In the genomic region with DNA sequence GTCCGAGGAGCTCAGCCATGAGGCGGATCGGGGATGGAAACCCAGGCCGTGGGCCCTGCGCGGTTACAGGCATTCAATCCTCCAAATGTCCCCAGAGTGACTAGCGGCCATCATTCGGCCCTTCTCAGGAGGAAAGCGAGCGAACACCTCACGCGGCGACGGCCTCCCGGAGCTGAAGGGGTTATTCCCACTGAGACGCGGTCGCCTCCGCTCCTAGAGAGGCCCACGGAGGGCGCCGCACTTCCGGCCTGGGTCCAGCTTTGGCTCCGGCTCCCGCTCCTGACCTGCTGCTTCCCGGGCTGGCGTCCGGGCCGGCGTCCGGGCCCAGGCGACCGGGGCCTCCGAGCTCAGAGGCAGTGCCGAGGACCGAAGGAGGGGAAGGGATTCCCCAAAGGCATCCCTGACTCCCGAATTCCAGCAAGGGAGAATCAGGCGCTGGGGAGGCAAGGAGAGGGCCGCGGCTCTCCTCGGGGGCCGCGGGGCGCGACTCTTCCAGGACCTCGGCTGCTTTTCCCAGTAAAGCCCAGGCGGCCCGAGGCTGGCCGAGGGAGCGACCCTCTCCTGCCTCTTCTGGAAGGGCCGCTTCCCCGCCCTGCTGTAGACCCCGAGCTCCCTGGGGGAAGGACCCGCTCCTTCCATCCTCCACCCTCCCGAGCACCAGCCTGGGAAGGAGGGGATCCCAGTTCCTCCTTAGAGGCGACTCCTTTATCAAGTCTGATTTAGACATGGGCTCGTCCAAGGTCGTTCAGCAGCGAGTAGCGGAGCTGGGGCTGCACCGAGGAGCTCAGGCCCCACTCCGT, we compare ENCODE assay signal across 1 cellular context.
TF ChIP-seq lines count a peak whose summit lies in the region.

No MANE protein-coding gene starts in this region.

TF ChIP-seq in HepG2, 621 proteins besides CTCF, POLR2A, EP300 and RAD21 (continued from another document and continues in another):
- TF ChIP-seq ZUFSP (CRISPR knock-in tag; IDR thresholded peaks at IDR 0.05; ENCODE audit: borderline replicate concordance), result no peak
- TF ChIP-seq, protein P1, sequence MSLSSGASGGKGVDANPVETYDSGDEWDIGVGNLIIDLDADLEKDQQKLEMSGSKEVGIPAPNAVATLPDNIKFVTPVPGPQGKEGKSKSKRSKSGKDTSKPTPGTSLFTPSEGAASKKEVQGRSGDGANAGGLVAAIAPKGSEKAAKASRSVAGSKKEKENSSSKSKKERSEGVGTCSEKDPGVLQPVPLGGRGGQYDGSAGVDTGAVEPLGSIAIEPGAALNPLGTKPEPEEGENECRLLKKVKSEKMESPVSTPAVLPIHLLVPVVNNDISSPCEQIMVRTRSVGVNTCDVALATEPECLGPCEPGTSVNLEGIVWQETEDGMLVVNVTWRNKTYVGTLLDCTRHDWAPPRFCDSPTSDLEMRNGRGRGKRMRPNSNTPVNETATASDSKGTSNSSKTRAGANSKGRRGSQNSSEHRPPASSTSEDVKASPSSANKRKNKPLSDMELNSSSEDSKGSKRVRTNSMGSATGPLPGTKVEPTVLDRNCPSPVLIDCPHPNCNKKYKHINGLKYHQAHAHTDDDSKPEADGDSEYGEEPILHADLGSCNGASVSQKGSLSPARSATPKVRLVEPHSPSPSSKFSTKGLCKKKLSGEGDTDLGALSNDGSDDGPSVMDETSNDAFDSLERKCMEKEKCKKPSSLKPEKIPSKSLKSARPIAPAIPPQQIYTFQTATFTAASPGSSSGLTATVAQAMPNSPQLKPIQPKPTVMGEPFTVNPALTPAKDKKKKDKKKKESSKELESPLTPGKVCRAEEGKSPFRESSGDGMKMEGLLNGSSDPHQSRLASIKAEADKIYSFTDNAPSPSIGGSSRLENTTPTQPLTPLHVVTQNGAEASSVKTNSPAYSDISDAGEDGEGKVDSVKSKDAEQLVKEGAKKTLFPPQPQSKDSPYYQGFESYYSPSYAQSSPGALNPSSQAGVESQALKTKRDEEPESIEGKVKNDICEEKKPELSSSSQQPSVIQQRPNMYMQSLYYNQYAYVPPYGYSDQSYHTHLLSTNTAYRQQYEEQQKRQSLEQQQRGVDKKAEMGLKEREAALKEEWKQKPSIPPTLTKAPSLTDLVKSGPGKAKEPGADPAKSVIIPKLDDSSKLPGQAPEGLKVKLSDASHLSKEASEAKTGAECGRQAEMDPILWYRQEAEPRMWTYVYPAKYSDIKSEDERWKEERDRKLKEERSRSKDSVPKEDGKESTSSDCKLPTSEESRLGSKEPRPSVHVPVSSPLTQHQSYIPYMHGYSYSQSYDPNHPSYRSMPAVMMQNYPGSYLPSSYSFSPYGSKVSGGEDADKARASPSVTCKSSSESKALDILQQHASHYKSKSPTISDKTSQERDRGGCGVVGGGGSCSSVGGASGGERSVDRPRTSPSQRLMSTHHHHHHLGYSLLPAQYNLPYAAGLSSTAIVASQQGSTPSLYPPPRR (CRISPR knock-in tag; IDR thresholded peaks at IDR 0.05; ENCODE audit: borderline replicate concordance), result peak; percentile 80
- peak; percentile 86; the same call in 1 of the 2 replicates for TF ChIP-seq ZNF136 (CRISPR knock-in tag; IDR thresholded peaks at IDR 0.05; ENCODE audit: low read depth)
- 0 out of 2 replicates have a peak, but pooled peaks have one; percentile 85 for TF ChIP-seq ZNF260 (CRISPR knock-in tag; IDR thresholded peaks at IDR 0.05; ENCODE audit: borderline replicate concordance, low read depth)
- peak; percentile 81 for TF ChIP-seq FOXA3 (CRISPR knock-in tag; IDR thresholded peaks at IDR 0.05)
- peak; percentile 90 for TF ChIP-seq EED (CRISPR knock-in tag; IDR thresholded peaks at IDR 0.05)
- 0 out of 2 replicates have a peak, but pooled peaks have one; percentile 48 for TF ChIP-seq ZNF713 (CRISPR knock-in tag; IDR thresholded peaks at IDR 0.05)
- TF ChIP-seq NAIF1 (CRISPR knock-in tag; IDR thresholded peaks at IDR 0.05; ENCODE audit: borderline replicate concordance), result peak; percentile 85; the same call in 1 of the 2 replicates
- peak; percentile 69 for TF ChIP-seq TBX3 (IDR thresholded peaks at IDR 0.05; ENCODE audit: borderline replicate concordance)
- peak; percentile 99 for TF ChIP-seq KDM3A (CRISPR knock-in tag; IDR thresholded peaks at IDR 0.05; ENCODE audit: low read depth)
- peak; percentile 95 for TF ChIP-seq XRCC5 (optimal IDR thresholded peaks at IDR 0.05; ENCODE audit: low read length)
- TF ChIP-seq SMC3 (IDR thresholded peaks at IDR 0.05; ENCODE audit: low read length), result no peak; the same call in 1 of the 2 replicates
- TF ChIP-seq ZNF614 (CRISPR knock-in tag; IDR thresholded peaks at IDR 0.05; ENCODE audit: borderline replicate concordance), result peak; percentile 83
- no peak for TF ChIP-seq ZFP62 (CRISPR knock-in tag; IDR thresholded peaks at IDR 0.05)
- TF ChIP-seq GABPA (IDR thresholded peaks at IDR 0.05; ENCODE audit: low read depth, low read length), result peak; percentile 89
- peak; percentile 95 for TF ChIP-seq GABPA (CRISPR knock-in tag; IDR thresholded peaks at IDR 0.05; ENCODE audit: low read depth)
- TF ChIP-seq MYC (CRISPR knock-in tag; IDR thresholded peaks at IDR 0.05; ENCODE audit: borderline replicate concordance), result peak; percentile 93
- no peak; the same call in 1 of the 2 replicates for TF ChIP-seq RNF219 (CRISPR knock-in tag; IDR thresholded peaks at IDR 0.05)
- TF ChIP-seq REPIN1 (CRISPR knock-in tag; IDR thresholded peaks at IDR 0.05; ENCODE audit: borderline replicate concordance, low read depth), result peak; percentile 94; the same call in 1 of the 2 replicates
- TF ChIP-seq, protein P2, sequence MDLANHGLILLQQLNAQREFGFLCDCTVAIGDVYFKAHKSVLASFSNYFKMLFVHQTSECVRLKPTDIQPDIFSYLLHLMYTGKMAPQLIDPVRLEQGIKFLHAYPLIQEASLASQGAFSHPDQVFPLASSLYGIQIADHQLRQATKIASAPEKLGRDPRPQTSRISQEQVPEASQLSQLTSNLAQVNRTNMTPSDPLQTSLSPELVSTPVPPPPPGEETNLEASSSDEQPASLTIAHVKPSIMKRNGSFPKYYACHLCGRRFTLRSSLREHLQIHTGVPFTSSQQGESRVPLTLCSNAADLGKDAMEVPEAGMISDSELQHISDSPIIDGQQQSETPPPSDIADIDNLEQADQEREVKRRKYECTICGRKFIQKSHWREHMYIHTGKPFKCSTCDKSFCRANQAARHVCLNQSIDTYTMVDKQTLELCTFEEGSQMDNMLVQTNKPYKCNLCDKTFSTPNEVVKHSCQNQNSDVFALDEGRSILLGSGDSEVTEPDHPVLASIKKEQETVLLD (CRISPR knock-in tag; IDR thresholded peaks at IDR 0.05; ENCODE audit: low read depth), result peak; percentile 45; the same call in 1 of the 2 replicates
- TF ChIP-seq PAXIP1 (CRISPR knock-in tag; conservative IDR thresholded peaks at IDR 0.05), result peak; percentile 71
- TF ChIP-seq GTF2F1 (IDR thresholded peaks at IDR 0.05; ENCODE audit: low read length), result no peak
- peak; percentile 89; the same call in 1 of the 2 replicates for TF ChIP-seq MXD4 (CRISPR knock-in tag; IDR thresholded peaks at IDR 0.05)
- peak; percentile 83 for TF ChIP-seq MTF1 (CRISPR knock-in tag; IDR thresholded peaks at IDR 0.05)
- peak; percentile 94 for TF ChIP-seq MEIS1 (CRISPR knock-in tag; IDR thresholded peaks at IDR 0.05; ENCODE audit: borderline replicate concordance)
- 0 out of 2 replicates have a peak, but pooled peaks have one; percentile 31 for TF ChIP-seq RORA (CRISPR knock-in tag; IDR thresholded peaks at IDR 0.05)
- peak; percentile 88 for TF ChIP-seq ZNF274 (CRISPR knock-in tag; IDR thresholded peaks at IDR 0.05)
- peak; percentile 58 for TF ChIP-seq HMG20B (CRISPR knock-in tag; conservative IDR thresholded peaks at IDR 0.05)
- TF ChIP-seq PTBP1 (IDR thresholded peaks at IDR 0.05; ENCODE audit: low read depth, low read length, poor library complexity, severe bottlenecking), result peak; percentile 49
- TF ChIP-seq SIX4 (CRISPR knock-in tag; IDR thresholded peaks at IDR 0.05), result peak; percentile 80; the same call in 1 of the 2 replicates
- TF ChIP-seq HES4 (CRISPR knock-in tag; IDR thresholded peaks at IDR 0.05; ENCODE audit: borderline replicate concordance), result no peak; the same call in 1 of the 2 replicates
- TF ChIP-seq ZKSCAN8 (CRISPR knock-in tag; IDR thresholded peaks at IDR 0.05; ENCODE audit: borderline replicate concordance), result peak; percentile 78
- peak; percentile 71; the same call in 1 of the 2 replicates for TF ChIP-seq POLR2AphosphoS2 (IDR thresholded peaks at IDR 0.05; ENCODE audit: low read depth, low read length)
- TF ChIP-seq RBFOX2 (IDR thresholded peaks at IDR 0.05; ENCODE audit: low read depth, low read length), result peak; percentile 100
- peak; percentile 92 for TF ChIP-seq ZNF205 (CRISPR knock-in tag; IDR thresholded peaks at IDR 0.05)
- TF ChIP-seq ZFAT (CRISPR knock-in tag; conservative IDR thresholded peaks at IDR 0.05), result peak; percentile 76; the same call in 1 of the 2 replicates
- peak; percentile 91 for TF ChIP-seq ZNF616 (CRISPR knock-in tag; IDR thresholded peaks at IDR 0.05; ENCODE audit: low read depth)
- TF ChIP-seq MYNN (CRISPR knock-in tag; IDR thresholded peaks at IDR 0.05; ENCODE audit: low read depth), result no peak; the same call in 1 of the 2 replicates
- TF ChIP-seq KDM6A (CRISPR knock-in tag; IDR thresholded peaks at IDR 0.05; ENCODE audit: low read depth), result peak; percentile 49; the same call in 1 of the 2 replicates
- TF ChIP-seq E2F5 (CRISPR knock-in tag; conservative IDR thresholded peaks at IDR 0.05), result peak; percentile 77; the same call in 1 of the 2 replicates
- no peak for TF ChIP-seq MAFK (conservative IDR thresholded peaks at IDR 0.05 in 1 of 2, IDR thresholded peaks at IDR 0.05 in 1 of 2; ENCODE audit: low read length in 2 of 2)
- TF ChIP-seq ZSCAN20 (CRISPR knock-in tag; IDR thresholded peaks at IDR 0.05; ENCODE audit: borderline replicate concordance), result peak; percentile 93; the same call in 1 of the 2 replicates
- 0 out of 2 replicates have a peak, but pooled peaks have one; percentile 12 for TF ChIP-seq ZNF597 (CRISPR knock-in tag; IDR thresholded peaks at IDR 0.05)
